In the genomic region with DNA sequence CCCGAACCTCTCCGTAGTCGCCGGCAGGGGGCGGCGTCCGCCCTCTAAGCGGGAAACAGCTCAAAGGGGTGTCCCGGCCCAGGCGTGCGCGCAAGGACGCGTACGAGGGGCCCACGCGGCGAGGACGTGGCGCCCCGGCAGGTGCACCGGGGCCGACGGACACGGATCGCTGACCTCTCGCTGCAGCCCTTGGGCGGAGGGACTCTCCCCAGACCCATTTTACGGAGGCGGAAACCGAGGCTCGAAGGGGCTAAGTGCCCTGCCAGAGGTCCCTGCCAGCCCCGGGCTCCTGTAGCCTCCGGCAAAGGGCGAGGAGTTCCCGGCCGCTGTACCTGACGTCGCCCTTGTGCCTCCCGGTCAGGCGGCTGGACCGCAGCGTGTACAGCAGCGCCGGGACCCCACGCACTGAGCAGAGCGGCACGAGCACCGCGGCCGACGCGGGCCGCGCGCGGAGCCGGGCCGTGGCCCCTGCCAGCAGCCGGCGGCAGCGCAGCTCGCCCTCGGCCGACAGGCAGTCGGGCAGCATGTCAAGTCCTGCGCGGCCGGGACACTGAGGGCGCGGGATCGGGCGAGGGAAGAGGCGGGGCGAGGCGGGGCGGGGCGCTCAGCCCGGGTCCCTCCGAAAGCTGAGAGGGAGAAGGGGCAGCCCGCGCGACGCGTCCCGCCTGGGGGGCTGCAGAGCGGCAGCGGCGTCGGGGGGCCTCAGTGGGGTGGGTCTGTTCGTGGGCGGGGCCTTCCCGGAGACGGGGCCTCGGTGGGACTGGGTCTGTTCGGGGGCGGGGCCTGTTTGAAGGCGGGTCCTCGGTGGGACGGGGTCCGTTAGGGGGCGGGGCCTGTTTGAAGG, we compare ENCODE assay signal across 8 cellular contexts. TPM values are rescaled to one million over a fixed set of nuclear protein-coding genes. Genes with fewer than 3 reads are reported as not detected.
DNase-seq lines count a peak whose midpoint lies in the region; ATAC-seq and TF ChIP-seq lines count a peak whose summit lies in the region.

A gene with protein sequence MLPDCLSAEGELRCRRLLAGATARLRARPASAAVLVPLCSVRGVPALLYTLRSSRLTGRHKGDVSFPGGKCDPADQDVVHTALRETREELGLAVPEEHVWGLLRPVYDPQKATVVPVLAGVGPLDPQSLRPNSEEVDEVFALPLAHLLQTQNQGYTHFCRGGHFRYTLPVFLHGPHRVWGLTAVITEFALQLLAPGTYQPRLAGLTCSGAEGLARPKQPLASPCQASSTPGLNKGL (minus strand): TSS at position 552 of the 844 bp plus-strand sequence. CDS start 26 bp downstream, at position 526.

- peak within 1 kb of the TSS; percentile 89 for H3K27ac Mint-ChIP-seq in WTC11

- H3K36me3 Mint-ChIP-seq in WTC11: peaks cover 25% of the 10 kb centered on the region

- ATAC-seq in HG02840 (IDR thresholded peaks at IDR 0.05; ENCODE audit: low FRiP score, unreplicated experiment) (peak; percentile 46), WTC11 (peak; percentile 66)

- H3K27ac ChIP-seq in caudate nucleus (ENCODE audit: low read depth, low read length): peak within 1 kb of the TSS; percentile 89

- POLR2A ChIA-PET in WTC11 (lab: Charles Lee): interaction anchor here (0.6 to 3.4 kb wide), 9 partner anchors 9 to 276 kb away, joined by 3 to 13 read pairs (median 4); a partner anchor contains a TSS

- CTCF ChIA-PET in WTC11 (lab: Charles Lee): interaction anchor here (0.5 to 5.3 kb wide), 47 partner anchors 9 to 538 kb away, joined by 3 to 200 read pairs (median 6); a partner anchor contains a TSS

- DNase-seq in NCI-H2227 (lab: John Stamatoyannopoulos, UW; ENCODE audit: unreplicated experiment): peak; percentile 87
- no peak for DNase-seq in NCI-H2227 treated with DMSO at 0.1 percent for 48 hours (lab: John Stamatoyannopoulos, UW)
- DNase-seq in NCI-H1694 (lab: John Stamatoyannopoulos, UW): peak; percentile 45
- DNase-seq in WTC11 (ENCODE audit: low spot score): peak; percentile 99
- peak in 52 of 61 donors; percentile 24 to 92 (median 58) for DNase-seq in caudate nucleus (lab: John Stamatoyannopoulos, UW)
- peak; percentile 90 for DNase-seq in islet precursor cell
- peak; percentile 82 for DNase-seq in stimulated activated CD4-positive, alpha-beta T cell treated with anti-CD3 and anti-CD28 coated beads, Interleukin-12 subunit alpha, Interleukin-12 subunit beta, amount 100 ng/mL, for 4 hours

- no peaks in the 10 kb centered on the region; the same call in 1 of the 2 replicates for H3K27me3 Mint-ChIP-seq in WTC11 (ENCODE audit: low read depth)

- peaks cover 10% of the 10 kb centered on the region; the same call in 1 of the 2 replicates for H3K9me3 Mint-ChIP-seq in WTC11

- H3K4me1 Mint-ChIP-seq in WTC11: peaks cover 29% of the 10 kb centered on the region

- peak within 1 kb of the TSS; percentile 79 for H3K4me3 Mint-ChIP-seq in WTC11

- peak; percentile 93 for TF ChIP-seq CTCF in WTC11 (IDR thresholded peaks at IDR 0.05)

TF ChIP-seq in WTC11, 78 proteins besides CTCF, POLR2A, EP300 and RAD21 (continues in another document):
- no peak for TF ChIP-seq TEAD4 (CRISPR knock-in tag; IDR thresholded peaks at IDR 0.05)
- peak; percentile 65; the same call in 1 of the 2 replicates for TF ChIP-seq TP53 (CRISPR knock-in tag; IDR thresholded peaks at IDR 0.05)
- TF ChIP-seq, protein P1, sequence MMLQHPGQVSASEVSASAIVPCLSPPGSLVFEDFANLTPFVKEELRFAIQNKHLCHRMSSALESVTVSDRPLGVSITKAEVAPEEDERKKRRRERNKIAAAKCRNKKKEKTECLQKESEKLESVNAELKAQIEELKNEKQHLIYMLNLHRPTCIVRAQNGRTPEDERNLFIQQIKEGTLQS (CRISPR knock-in tag; conservative IDR thresholded peaks at IDR 0.05): no peak
- TF ChIP-seq, protein P2, sequence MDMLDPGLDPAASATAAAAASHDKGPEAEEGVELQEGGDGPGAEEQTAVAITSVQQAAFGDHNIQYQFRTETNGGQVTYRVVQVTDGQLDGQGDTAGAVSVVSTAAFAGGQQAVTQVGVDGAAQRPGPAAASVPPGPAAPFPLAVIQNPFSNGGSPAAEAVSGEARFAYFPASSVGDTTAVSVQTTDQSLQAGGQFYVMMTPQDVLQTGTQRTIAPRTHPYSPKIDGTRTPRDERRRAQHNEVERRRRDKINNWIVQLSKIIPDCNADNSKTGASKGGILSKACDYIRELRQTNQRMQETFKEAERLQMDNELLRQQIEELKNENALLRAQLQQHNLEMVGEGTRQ (CRISPR knock-in tag; IDR thresholded peaks at IDR 0.05): no peak; the same call in 1 of the 2 replicates
- TF ChIP-seq ZNF121 (CRISPR knock-in tag; IDR thresholded peaks at IDR 0.05): no peak
- no peak for TF ChIP-seq RELA (CRISPR knock-in tag; IDR thresholded peaks at IDR 0.05; ENCODE audit: borderline replicate concordance)
- TF ChIP-seq, protein P3, sequence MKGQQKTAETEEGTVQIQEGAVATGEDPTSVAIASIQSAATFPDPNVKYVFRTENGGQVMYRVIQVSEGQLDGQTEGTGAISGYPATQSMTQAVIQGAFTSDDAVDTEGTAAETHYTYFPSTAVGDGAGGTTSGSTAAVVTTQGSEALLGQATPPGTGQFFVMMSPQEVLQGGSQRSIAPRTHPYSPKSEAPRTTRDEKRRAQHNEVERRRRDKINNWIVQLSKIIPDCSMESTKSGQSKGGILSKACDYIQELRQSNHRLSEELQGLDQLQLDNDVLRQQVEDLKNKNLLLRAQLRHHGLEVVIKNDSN (CRISPR knock-in tag; IDR thresholded peaks at IDR 0.05): no peak
- TF ChIP-seq ZNF396 (CRISPR knock-in tag; IDR thresholded peaks at IDR 0.05; ENCODE audit: borderline replicate concordance): no peak
- peak; percentile 23; the same call in 1 of the 2 replicates for TF ChIP-seq KAT7 (CRISPR knock-in tag; IDR thresholded peaks at IDR 0.05; ENCODE audit: borderline replicate concordance)
- TF ChIP-seq CBFB (CRISPR knock-in tag; IDR thresholded peaks at IDR 0.05; ENCODE audit: low read depth): 0 out of 2 replicates have a peak, but pooled peaks have one; percentile 23
- TF ChIP-seq ZNF416 (CRISPR knock-in tag; IDR thresholded peaks at IDR 0.05): no peak
- no peak for TF ChIP-seq NR2C2 (CRISPR knock-in tag; IDR thresholded peaks at IDR 0.05)
- TF ChIP-seq CREB1 (CRISPR knock-in tag; IDR thresholded peaks at IDR 0.05): no peak; the same call in 1 of the 2 replicates
- TF ChIP-seq, protein P4, sequence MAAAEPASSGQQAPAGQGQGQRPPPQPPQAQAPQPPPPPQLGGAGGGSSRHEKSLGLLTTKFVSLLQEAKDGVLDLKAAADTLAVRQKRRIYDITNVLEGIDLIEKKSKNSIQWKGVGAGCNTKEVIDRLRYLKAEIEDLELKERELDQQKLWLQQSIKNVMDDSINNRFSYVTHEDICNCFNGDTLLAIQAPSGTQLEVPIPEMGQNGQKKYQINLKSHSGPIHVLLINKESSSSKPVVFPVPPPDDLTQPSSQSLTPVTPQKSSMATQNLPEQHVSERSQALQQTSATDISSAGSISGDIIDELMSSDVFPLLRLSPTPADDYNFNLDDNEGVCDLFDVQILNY (CRISPR knock-in tag; IDR thresholded peaks at IDR 0.05): peak; percentile 74; the same call in 1 of the 2 replicates
- TF ChIP-seq JAZF1 (CRISPR knock-in tag; IDR thresholded peaks at IDR 0.05): no peak
- no peak for TF ChIP-seq HMGA2 (CRISPR knock-in tag; IDR thresholded peaks at IDR 0.05)
- no peak for TF ChIP-seq ELF4 (CRISPR knock-in tag; IDR thresholded peaks at IDR 0.05; ENCODE audit: low read depth)
- no peak for TF ChIP-seq GRHL2 (CRISPR knock-in tag; IDR thresholded peaks at IDR 0.05; ENCODE audit: insufficient replicate concordance, severe bottlenecking)
- TF ChIP-seq EMX1 (CRISPR knock-in tag; IDR thresholded peaks at IDR 0.05): no peak; the same call in 1 of the 2 replicates
- no peak for TF ChIP-seq ZNF219 (CRISPR knock-in tag; IDR thresholded peaks at IDR 0.05; ENCODE audit: borderline replicate concordance)
- TF ChIP-seq NFYB (CRISPR knock-in tag; conservative IDR thresholded peaks at IDR 0.05; ENCODE audit: low read depth): peak; percentile 31; the same call in 1 of the 2 replicates
- peak; percentile 66; the same call in 1 of the 2 replicates for TF ChIP-seq ETV6 (CRISPR knock-in tag; IDR thresholded peaks at IDR 0.05)
- no peak for TF ChIP-seq JUN (CRISPR knock-in tag; IDR thresholded peaks at IDR 0.05)
- no peak for TF ChIP-seq ATF1 (CRISPR knock-in tag; IDR thresholded peaks at IDR 0.05)
- TF ChIP-seq, protein P5, sequence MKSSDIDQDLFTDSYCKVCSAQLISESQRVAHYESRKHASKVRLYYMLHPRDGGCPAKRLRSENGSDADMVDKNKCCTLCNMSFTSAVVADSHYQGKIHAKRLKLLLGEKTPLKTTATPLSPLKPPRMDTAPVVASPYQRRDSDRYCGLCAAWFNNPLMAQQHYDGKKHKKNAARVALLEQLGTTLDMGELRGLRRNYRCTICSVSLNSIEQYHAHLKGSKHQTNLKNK (CRISPR knock-in tag; IDR thresholded peaks at IDR 0.05): no peak
- TF ChIP-seq, protein P6, sequence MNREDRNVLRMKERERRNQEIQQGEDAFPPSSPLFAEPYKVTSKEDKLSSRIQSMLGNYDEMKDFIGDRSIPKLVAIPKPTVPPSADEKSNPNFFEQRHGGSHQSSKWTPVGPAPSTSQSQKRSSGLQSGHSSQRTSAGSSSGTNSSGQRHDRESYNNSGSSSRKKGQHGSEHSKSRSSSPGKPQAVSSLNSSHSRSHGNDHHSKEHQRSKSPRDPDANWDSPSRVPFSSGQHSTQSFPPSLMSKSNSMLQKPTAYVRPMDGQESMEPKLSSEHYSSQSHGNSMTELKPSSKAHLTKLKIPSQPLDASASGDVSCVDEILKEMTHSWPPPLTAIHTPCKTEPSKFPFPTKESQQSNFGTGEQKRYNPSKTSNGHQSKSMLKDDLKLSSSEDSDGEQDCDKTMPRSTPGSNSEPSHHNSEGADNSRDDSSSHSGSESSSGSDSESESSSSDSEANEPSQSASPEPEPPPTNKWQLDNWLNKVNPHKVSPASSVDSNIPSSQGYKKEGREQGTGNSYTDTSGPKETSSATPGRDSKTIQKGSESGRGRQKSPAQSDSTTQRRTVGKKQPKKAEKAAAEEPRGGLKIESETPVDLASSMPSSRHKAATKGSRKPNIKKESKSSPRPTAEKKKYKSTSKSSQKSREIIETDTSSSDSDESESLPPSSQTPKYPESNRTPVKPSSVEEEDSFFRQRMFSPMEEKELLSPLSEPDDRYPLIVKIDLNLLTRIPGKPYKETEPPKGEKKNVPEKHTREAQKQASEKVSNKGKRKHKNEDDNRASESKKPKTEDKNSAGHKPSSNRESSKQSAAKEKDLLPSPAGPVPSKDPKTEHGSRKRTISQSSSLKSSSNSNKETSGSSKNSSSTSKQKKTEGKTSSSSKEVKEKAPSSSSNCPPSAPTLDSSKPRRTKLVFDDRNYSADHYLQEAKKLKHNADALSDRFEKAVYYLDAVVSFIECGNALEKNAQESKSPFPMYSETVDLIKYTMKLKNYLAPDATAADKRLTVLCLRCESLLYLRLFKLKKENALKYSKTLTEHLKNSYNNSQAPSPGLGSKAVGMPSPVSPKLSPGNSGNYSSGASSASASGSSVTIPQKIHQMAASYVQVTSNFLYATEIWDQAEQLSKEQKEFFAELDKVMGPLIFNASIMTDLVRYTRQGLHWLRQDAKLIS (CRISPR knock-in tag; IDR thresholded peaks at IDR 0.05; ENCODE audit: borderline replicate concordance): no peak

RNA-seq across cellular contexts. Expression of the gene that starts here (rescaled TPM):
- total RNA-seq in WTC11 (2021): 7.6 to 8.3 TPM (median 7.8 TPM) in 3 replicates
